1 cellular context compared by ENCODE assay signal in the genomic region with DNA sequence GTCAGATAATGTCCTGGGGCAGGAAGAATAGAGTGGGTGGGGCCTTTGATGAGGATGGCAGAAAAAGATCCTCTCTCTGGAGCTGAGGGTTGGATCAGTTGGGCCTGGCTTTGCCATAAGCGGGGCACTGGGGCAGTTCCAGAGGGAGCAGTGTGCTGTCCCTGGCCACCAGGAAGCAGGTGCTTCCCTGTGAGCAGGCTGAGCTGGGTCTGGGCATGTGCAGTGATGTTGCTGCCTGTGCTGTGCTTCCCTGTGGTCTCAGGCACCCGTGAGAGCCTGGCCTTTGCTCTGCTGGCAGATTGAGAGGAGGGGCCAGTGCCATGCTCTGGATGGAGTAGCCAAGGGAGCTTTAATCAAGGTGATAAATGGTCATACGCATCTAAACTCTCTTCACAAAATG.
TF ChIP-seq lines count a peak whose summit lies in the region.

No MANE protein-coding gene starts in this region.

TF ChIP-seq in GM23338, 12 proteins besides CTCF, POLR2A, EP300 and RAD21:
- TF ChIP-seq, protein P1, sequence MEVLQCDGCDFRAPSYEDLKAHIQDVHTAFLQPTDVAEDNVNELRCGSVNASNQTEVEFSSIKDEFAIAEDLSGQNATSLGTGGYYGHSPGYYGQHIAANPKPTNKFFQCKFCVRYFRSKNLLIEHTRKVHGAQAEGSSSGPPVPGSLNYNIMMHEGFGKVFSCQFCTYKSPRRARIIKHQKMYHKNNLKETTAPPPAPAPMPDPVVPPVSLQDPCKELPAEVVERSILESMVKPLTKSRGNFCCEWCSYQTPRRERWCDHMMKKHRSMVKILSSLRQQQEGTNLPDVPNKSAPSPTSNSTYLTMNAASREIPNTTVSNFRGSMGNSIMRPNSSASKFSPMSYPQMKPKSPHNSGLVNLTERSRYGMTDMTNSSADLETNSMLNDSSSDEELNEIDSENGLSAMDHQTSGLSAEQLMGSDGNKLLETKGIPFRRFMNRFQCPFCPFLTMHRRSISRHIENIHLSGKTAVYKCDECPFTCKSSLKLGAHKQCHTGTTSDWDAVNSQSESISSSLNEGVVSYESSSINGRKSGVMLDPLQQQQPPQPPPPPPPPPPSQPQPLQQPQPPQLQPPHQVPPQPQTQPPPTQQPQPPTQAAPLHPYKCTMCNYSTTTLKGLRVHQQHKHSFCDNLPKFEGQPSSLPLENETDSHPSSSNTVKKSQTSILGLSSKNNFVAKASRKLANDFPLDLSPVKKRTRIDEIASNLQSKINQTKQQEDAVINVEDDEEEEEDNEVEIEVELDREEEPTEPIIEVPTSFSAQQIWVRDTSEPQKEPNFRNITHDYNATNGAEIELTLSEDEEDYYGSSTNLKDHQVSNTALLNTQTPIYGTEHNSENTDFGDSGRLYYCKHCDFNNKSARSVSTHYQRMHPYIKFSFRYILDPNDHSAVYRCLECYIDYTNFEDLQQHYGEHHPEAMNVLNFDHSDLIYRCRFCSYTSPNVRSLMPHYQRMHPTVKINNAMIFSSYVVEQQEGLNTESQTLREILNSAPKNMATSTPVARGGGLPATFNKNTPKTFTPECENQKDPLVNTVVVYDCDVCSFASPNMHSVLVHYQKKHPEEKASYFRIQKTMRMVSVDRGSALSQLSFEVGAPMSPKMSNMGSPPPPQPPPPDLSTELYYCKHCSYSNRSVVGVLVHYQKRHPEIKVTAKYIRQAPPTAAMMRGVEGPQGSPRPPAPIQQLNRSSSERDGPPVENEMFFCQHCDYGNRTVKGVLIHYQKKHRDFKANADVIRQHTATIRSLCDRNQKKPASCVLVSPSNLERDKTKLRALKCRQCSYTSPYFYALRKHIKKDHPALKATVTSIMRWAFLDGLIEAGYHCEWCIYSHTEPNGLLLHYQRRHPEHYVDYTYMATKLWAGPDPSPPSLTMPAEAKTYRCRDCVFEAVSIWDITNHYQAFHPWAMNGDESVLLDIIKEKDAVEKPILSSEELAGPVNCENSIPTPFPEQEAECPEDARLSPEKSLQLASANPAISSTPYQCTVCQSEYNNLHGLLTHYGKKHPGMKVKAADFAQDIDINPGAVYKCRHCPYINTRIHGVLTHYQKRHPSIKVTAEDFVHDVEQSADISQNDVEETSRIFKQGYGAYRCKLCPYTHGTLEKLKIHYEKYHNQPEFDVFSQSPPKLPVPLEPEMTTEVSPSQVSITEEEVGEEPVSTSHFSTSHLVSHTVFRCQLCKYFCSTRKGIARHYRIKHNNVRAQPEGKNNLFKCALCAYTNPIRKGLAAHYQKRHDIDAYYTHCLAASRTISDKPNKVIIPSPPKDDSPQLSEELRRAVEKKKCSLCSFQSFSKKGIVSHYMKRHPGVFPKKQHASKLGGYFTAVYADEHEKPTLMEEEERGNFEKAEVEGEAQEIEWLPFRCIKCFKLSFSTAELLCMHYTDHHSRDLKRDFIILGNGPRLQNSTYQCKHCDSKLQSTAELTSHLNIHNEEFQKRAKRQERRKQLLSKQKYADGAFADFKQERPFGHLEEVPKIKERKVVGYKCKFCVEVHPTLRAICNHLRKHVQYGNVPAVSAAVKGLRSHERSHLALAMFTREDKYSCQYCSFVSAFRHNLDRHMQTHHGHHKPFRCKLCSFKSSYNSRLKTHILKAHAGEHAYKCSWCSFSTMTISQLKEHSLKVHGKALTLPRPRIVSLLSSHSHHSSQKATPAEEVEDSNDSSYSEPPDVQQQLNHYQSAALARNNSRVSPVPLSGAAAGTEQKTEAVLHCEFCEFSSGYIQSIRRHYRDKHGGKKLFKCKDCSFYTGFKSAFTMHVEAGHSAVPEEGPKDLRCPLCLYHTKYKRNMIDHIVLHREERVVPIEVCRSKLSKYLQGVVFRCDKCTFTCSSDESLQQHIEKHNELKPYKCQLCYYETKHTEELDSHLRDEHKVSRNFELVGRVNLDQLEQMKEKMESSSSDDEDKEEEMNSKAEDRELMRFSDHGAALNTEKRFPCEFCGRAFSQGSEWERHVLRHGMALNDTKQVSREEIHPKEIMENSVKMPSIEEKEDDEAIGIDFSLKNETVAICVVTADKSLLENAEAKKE (CRISPR knock-in tag; IDR thresholded peaks at IDR 0.05), result no peak
- no peak for TF ChIP-seq NANOG (IDR thresholded peaks at IDR 0.05; ENCODE audit: borderline replicate concordance)
- TF ChIP-seq, protein P2, sequence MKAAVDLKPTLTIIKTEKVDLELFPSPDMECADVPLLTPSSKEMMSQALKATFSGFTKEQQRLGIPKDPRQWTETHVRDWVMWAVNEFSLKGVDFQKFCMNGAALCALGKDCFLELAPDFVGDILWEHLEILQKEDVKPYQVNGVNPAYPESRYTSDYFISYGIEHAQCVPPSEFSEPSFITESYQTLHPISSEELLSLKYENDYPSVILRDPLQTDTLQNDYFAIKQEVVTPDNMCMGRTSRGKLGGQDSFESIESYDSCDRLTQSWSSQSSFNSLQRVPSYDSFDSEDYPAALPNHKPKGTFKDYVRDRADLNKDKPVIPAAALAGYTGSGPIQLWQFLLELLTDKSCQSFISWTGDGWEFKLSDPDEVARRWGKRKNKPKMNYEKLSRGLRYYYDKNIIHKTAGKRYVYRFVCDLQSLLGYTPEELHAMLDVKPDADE (IDR thresholded peaks at IDR 0.05), result no peak
- TF ChIP-seq POLR2AphosphoS5 (IDR thresholded peaks at IDR 0.05; ENCODE audit: low read depth), result no peak
TF ChIP-seq in GM23338: peak in this region for 0.
